ENCODE assay signal across 8 cellular contexts in genomic region chr6:69921066-69921465, GRCh38. TPM values are rescaled to one million over a fixed set of nuclear protein-coding genes. Genes with fewer than 3 reads are reported as not detected.
"Had no signal": no experiment of that assay in that cellular context is flagged by ENCODE, and none has a peak within 500 bp of the region (broad histone marks: within the 10 kb centered on the region; RNA-seq: fewer than 3 reads in every experiment).

No MANE protein-coding gene starts in this region.

RNA-seq across cellular contexts. Expression of gene COL19A1, which starts 54.7 kb away (rescaled TPM):
- total RNA-seq: endothelial cell of umbilical vein, fibroblast of lung, foreskin keratinocyte, glomerular endothelial cell, kidney epithelial cell, lower lobe of right lung, lung microvascular endothelial cell, mesenteric fat pad had no signal
- polyA plus RNA-seq: endothelial cell of umbilical vein, foreskin keratinocyte had no signal
